In genomic region chr12:121038861-121039654, GRCh38 we compare ENCODE assay signal across 8 cellular contexts. TPM values are rescaled to one million over a fixed set of nuclear protein-coding genes. Genes with fewer than 3 reads are reported as not detected.
DNase-seq lines count a peak whose midpoint lies in the region; ATAC-seq and TF ChIP-seq lines count a peak whose summit lies in the region.

TSS of gene OASL (minus strand) at chr12:121039246. CDS start at chr12:121038971, 275 bp downstream.

- no peak within 1 kb of the TSS for H3K27ac ChIP-seq in ovary

- peak; percentile 78 for ATAC-seq in GM19455 (IDR thresholded peaks at IDR 0.05; ENCODE audit: unreplicated experiment)
- no peak for ATAC-seq in GM18858 (IDR thresholded peaks at IDR 0.05; ENCODE audit: unreplicated experiment)

- no peak for TF ChIP-seq POLR2A in ovary (IDR thresholded peaks at IDR 0.05)

- TF ChIP-seq CTCF in epithelial cell of esophagus (IDR thresholded peaks at IDR 0.05; ENCODE audit: insufficient read depth, low read depth, low read length, missing control alignments) (no peak), ovary (IDR thresholded peaks at IDR 0.05) (no peak)

- H3K4me3 ChIP-seq in epithelial cell of esophagus (ENCODE audit: low read length) (peak within 1 kb of the TSS; percentile 32), ovary (peak within 1 kb of the TSS; percentile 26)

- H3K9me3 ChIP-seq in ovary = no peaks in the 10 kb centered on the region

- no peak for TF ChIP-seq EP300 in ovary (IDR thresholded peaks at IDR 0.05)

- in situ Hi-C loops in G401 (cut with HindIII; ENCODE audit: low sequenced_read_pairs) = no loop called here

- H3K4me1 ChIP-seq in ovary (ENCODE audit: insufficient read depth) = peaks cover 7% of the 10 kb centered on the region

- H3K27me3 ChIP-seq in ovary = no peaks in the 10 kb centered on the region

- DNase-seq in Ammon's horn (ENCODE audit: low spot score) (peak; percentile 24), HPDE6-E6E7 (ENCODE audit: extremely low spot score) (peak; percentile 70), epithelial cell of esophagus (ENCODE audit: low read depth) (peak; percentile 51), ovary (peak in 1 of 5 donors; percentile 12), G401 (ENCODE audit: low spot score) (no peak)
- DNase-seq in activated CD4-positive, alpha-beta T cell treated with anti-CD3 and anti-CD28 coated beads, Interleukin-2, amount 50 U/mL, for 4 hours = peak; percentile 36 to 41

- 11 to 25% (median 14%) methylated on average over 12 of the region's 12 CpGs for WGBS in ovary, 3 donors

- no peaks in the 10 kb centered on the region for H3K36me3 ChIP-seq in ovary

- intact Hi-C loops in ovary (cut with DNase I) = no loop called here

RNA-seq across cellular contexts. Expression of gene OASL, which starts in this region (rescaled TPM):
- under 1 TPM in 6 of 7 donors, not detected in 1; 0.12 to 0.61 (median 0.35) TPM for total RNA-seq in ovary
- 1 to 10 TPM in 1 of 2 donors, under 1 TPM in 1; 0.42 to 2.8 TPM for polyA plus RNA-seq in ovary
- not detected in 2 replicates for total RNA-seq in G401 (2014; rRNA removed; shearing (Covaris generic))
